ENCODE assay signal across 8 cellular contexts in the genomic region with DNA sequence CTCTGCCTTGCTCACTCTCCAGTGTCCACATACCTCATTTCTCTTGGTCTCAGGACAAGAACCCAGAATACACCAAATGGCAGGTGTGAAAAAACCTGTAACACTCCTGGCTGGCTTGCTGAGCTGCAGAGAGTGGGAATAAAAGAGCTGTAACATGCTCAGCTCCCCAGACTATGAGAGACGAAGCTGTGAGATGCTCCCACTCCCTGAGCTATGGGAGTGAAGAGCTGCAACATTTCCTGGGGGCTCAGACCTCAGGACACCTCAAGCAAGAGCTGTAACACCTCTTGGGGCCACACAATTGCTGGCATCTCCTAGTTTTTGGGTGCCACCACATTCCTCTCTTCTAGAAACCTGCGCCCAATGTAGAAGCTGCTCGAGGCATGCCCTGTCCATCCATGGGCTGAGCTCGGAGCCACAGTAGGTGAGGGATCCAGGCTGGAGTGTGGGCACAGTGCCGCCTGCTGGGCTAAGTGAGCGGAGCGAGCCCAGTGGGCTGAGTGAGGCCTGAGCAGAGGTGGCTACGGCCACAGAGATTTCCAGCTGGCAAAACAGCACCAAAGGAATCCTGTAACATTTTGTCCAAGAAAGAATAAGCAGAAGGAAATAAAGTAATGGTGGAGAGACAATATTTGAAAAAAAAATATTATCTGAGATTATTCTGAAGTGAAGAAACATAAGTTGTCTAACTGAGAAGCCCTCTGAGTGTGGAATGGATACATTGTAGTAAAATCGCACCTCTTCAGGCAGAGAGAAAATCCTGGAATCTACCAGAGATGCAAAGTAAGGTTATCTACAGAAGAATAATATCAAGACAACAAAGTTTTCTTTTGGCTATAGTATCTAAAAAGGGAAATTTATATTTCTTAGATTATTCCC.
A peak's percentile ranks its signal among the peaks of the same experiment; 100 is the strongest.
DNase-seq lines count a peak whose midpoint lies in the region; ATAC-seq and TF ChIP-seq lines count a peak whose summit lies in the region.

No MANE protein-coding gene starts in this region.

- no peak overlapping the region for H3K27ac Mint-ChIP-seq in activated T-helper 2 cell treated with anti-CD3 and anti-CD28 coated beads, Interferon-gamma antibody, Interleukin-2, Interleukin-4, amounts not matched to agents 10 μg/mL and 5 μg/mL and 100 μg/mL, durations not matched to agents 14 hours and 24 hours and 36 hours

- H3K36me3 Mint-ChIP-seq in activated T-helper 2 cell treated with anti-CD3 and anti-CD28 coated beads, Interferon-gamma antibody, Interleukin-2, Interleukin-4, amounts not matched to agents 10 μg/mL and 5 μg/mL and 100 μg/mL, durations not matched to agents 14 hours and 24 hours and 36 hours (ENCODE audit: low read depth) = no peaks in the 10 kb centered on the region

- peaks cover 8% of the 10 kb centered on the region for H3K9me3 Mint-ChIP-seq in activated T-helper 2 cell treated with anti-CD3 and anti-CD28 coated beads, Interferon-gamma antibody, Interleukin-2, Interleukin-4, amounts not matched to agents 10 μg/mL and 5 μg/mL and 100 μg/mL, durations not matched to agents 14 hours and 24 hours and 36 hours

- ATAC-seq in HG02642 (IDR thresholded peaks at IDR 0.05; ENCODE audit: poor library complexity, unreplicated experiment) = peak; percentile 66
- ATAC-seq in RWPE2 (ENCODE audit: low read depth) = peak; percentile 65; the same call in 1 of the 3 replicates

- no peaks in the 10 kb centered on the region for H3K4me1 Mint-ChIP-seq in activated T-helper 2 cell treated with anti-CD3 and anti-CD28 coated beads, Interferon-gamma antibody, Interleukin-2, Interleukin-4, amounts not matched to agents 10 μg/mL and 5 μg/mL and 100 μg/mL, durations not matched to agents 14 hours and 24 hours and 36 hours (ENCODE audit: low read depth)

- intact Hi-C loops in dorsolateral prefrontal cortex (cut with DNase I) = no loop called here
- intact Hi-C loops in activated T-helper 2 cell treated with anti-CD3 and anti-CD28 coated beads, Interferon-gamma antibody, Interleukin-2, Interleukin-4, amounts not matched to agents 10 μg/mL and 5 μg/mL and 100 μg/mL, durations not matched to agents 14 hours and 24 hours and 36 hours (cut with micrococcal nuclease) = no loop called here

- no peaks in the 10 kb centered on the region for H3K36me3 ChIP-seq in RWPE2 (ENCODE audit: low read depth)

- H3K27ac ChIP-seq in RWPE2 (ENCODE audit: poor library complexity, severe bottlenecking) = no peak overlapping the region
- H3K27ac ChIP-seq in dorsolateral prefrontal cortex = no peak overlapping the region

- H3K4me3 ChIP-seq in RWPE2 (ENCODE audit: severe bottlenecking) (no peak overlapping the region), dorsolateral prefrontal cortex (no peak overlapping the region)

- H3K27me3 ChIP-seq in RWPE2 (ENCODE audit: insufficient read depth, poor library complexity, severe bottlenecking) (no peaks in the 10 kb centered on the region), dorsolateral prefrontal cortex (no peaks in the 10 kb centered on the region)

- TF ChIP-seq CTCF in GM12873 (IDR thresholded peaks at IDR 0.05; ENCODE audit: insufficient read depth, low read depth, low read length, missing control alignments) (peak; percentile 50), RWPE2 (IDR thresholded peaks at IDR 0.05; ENCODE audit: poor library complexity, severe bottlenecking) (peak; percentile 56), dorsolateral prefrontal cortex (IDR thresholded peaks at IDR 0.05 in 54 of 56, conservative IDR thresholded peaks at IDR 0.05 in 2 of 56; ENCODE audit: low read depth in 1 of 56, partially characterized antibody in 56 of 56) (peak in 6 of 56 donors; percentile 9 to 23 (median 16))

- DNase-seq in RWPE2 (ENCODE audit: low spot score) (no peak), iPS-NIHi11 (ENCODE audit: low spot score) (peak; percentile 61), midbrain (lab: John Stamatoyannopoulos, UW) (no peak), dorsolateral prefrontal cortex (no peak), NCI-H1105 treated with DMSO at 0.1 percent for 48 hours (lab: John Stamatoyannopoulos, UW) (no peak)
- no peak for DNase-seq in activated T-helper 2 cell treated with anti-CD3 and anti-CD28 coated beads, Interferon-gamma antibody, Interleukin-2, Interleukin-4, amounts not matched to agents 10 μg/mL and 5 μg/mL and 100 μg/mL, durations not matched to agents 14 hours and 24 hours and 36 hours (ENCODE audit: low spot score)

- H3K4me1 ChIP-seq in RWPE2 (ENCODE audit: insufficient read depth, poor library complexity, severe bottlenecking) = no peaks in the 10 kb centered on the region

- H3K9me3 ChIP-seq in RWPE2 (ENCODE audit: severe bottlenecking) = no peaks in the 10 kb centered on the region

- H3K27me3 Mint-ChIP-seq in activated T-helper 2 cell treated with anti-CD3 and anti-CD28 coated beads, Interferon-gamma antibody, Interleukin-2, Interleukin-4, amounts not matched to agents 10 μg/mL and 5 μg/mL and 100 μg/mL, durations not matched to agents 14 hours and 24 hours and 36 hours (ENCODE audit: low read depth) = no peaks in the 10 kb centered on the region

- no peak overlapping the region for H3K4me3 Mint-ChIP-seq in activated T-helper 2 cell treated with anti-CD3 and anti-CD28 coated beads, Interferon-gamma antibody, Interleukin-2, Interleukin-4, amounts not matched to agents 10 μg/mL and 5 μg/mL and 100 μg/mL, durations not matched to agents 14 hours and 24 hours and 36 hours (ENCODE audit: low read depth)
